ENCODE assay signal across 10 cellular contexts in the genomic region with DNA sequence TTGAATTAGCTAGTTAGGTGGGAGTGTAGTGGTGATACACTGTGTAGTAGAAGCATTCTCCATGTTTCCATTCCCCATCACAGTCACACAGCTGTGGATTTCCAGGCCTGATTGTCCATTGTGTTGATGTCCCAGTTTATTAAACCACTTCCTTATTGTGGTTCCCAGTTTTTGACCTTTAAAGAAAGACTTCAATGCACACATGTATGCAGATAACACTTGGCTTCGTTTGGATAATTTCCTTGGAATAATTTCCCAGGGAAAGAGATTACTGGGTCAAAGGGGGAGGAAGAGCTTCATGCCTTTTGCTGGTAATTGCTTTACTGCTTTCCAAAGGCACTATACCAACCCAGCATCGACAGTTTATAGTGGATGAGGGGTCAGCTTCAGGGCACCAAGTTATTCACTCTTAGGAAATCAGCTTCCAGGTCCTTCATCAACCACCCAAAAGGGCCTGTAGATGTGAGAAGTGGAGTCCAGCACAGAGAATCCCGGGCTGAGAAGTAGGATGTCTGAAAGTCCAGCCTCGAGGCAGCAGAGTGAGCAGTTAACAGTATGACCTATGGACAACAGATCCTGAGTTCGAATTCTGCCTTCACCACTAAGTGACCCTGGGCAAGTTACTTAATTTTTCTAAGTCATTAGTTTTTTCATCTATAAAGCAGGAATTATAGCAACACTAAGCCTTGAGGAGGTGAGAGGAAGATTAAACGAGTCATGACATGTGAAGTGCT. TPM values are rescaled to one million over a fixed set of nuclear protein-coding genes. Genes with fewer than 3 reads are reported as not detected.
DNase-seq lines count a peak whose midpoint lies in the region; ATAC-seq and TF ChIP-seq lines count a peak whose summit lies in the region.
"Had no signal": no experiment of that assay in that cellular context is flagged by ENCODE, and none has a peak within 500 bp of the region (broad histone marks: within the 10 kb centered on the region; RNA-seq: fewer than 3 reads in every experiment).

No MANE protein-coding gene starts in this region.

- no peaks in the 10 kb centered on the region for H3K36me3 ChIP-seq in brain microvascular endothelial cell (replicated peaks)
- no peaks in the 10 kb centered on the region for H3K36me3 ChIP-seq in tibial artery
- H3K36me3 ChIP-seq: neural progenitor cell had no signal

- no peak for ATAC-seq in GM21381 (IDR thresholded peaks at IDR 0.05; ENCODE audit: unreplicated experiment)

- DNase-seq in activated CD4-positive, alpha-beta T cell treated with anti-CD3 and anti-CD28 coated beads for 48 hours, result peak; percentile 2
- DNase-seq in activated CD4-positive, alpha-beta T cell treated with anti-CD3 and anti-CD28 coated beads for 4 hours, result no peak
- no peak for DNase-seq in brain microvascular endothelial cell
- DNase-seq in lung microvascular endothelial cell (ENCODE audit: low read depth in 2 of 2), result peak; percentile 49 to 89
- peak in 1 of 2 donors; percentile 16 for DNase-seq in tibial artery
- DNase-seq in SK-N-DZ (ENCODE audit: low spot score), result no peak
- no peak for DNase-seq in central memory CD4-positive, alpha-beta T cell

- in situ Hi-C loops in brain microvascular endothelial cell (cut with HindIII; ENCODE audit: low pct_ligation_motif_present, low sequenced_read_pairs), result loop anchor here (25.0 kb wide), 2 partner anchors 120 to 220 kb away; partner anchors contain the start of genes RARA and TOP2A

- H3K4me3 ChIP-seq in brain microvascular endothelial cell (ENCODE audit: low read depth, low read length) (no peak overlapping the region), tibial artery (no peak overlapping the region)
- H3K4me3 ChIP-seq: neural progenitor cell had no signal

- TF ChIP-seq CTCF in brain microvascular endothelial cell (IDR thresholded peaks at IDR 0.05; ENCODE audit: low read depth, low read length, missing control alignments) (no peak), tibial artery (IDR thresholded peaks at IDR 0.05) (no peak)

- H3K27me3 ChIP-seq in brain microvascular endothelial cell (replicated peaks) (no peaks in the 10 kb centered on the region), tibial artery (no peaks in the 10 kb centered on the region)
- H3K27me3 ChIP-seq: neural progenitor cell had no signal

- peaks cover 4 to 45% (median 37%) of the 10 kb centered on the region in 4 donors for H3K4me1 ChIP-seq in tibial artery
- H3K4me1 ChIP-seq: neural progenitor cell had no signal

- H3K27ac ChIP-seq in brain microvascular endothelial cell (peak overlapping the region; percentile 72), tibial artery (peak overlapping the region; percentile 14 to 21)
- H3K27ac ChIP-seq: neural progenitor cell had no signal

- intact Hi-C loops in tibial artery (cut with DNase I; ENCODE audit: low total_unique reads), result loop anchor here (5.0 to 10.0 kb wide), 3 partner anchors 55 to 178 kb away; partner anchors contain the start of gene IGFBP4

- H3K9me3 ChIP-seq in tibial artery, result no peaks in the 10 kb centered on the region

RNA-seq across cellular contexts. Expression of gene TNS4, which starts 31.3 kb away (rescaled TPM):
- not detected in 2 replicates for total RNA-seq in lung microvascular endothelial cell
- polyA plus RNA-seq in SK-N-DZ (2014; cell fraction: cytosol; rRNA removed), result 0.09 TPM in 1 of 2 replicates, not detected in the other
- polyA plus RNA-seq in SK-N-DZ (2014; cell fraction: nucleus; rRNA removed), result not detected in 2 replicates
- total RNA-seq: A673 had no signal

RNA-seq across cellular contexts. Expression of gene CCR7, which starts 32.6 kb away (rescaled TPM):
- under 0.01 TPM in 1 of 2 replicates, not detected in the other for total RNA-seq in lung microvascular endothelial cell
- polyA plus RNA-seq in SK-N-DZ (2014; cell fraction: cytosol; rRNA removed), result 0.07 TPM in 1 of 2 replicates, not detected in the other
- polyA plus RNA-seq in SK-N-DZ (2014; cell fraction: nucleus; rRNA removed), result not detected in 2 replicates

Comparison
In these comparisons a context has a peak if more than half of its experiments do, and no peak if none do; other contexts are left out.
1. DNase-seq: peak in activated CD4-positive, alpha-beta T cell treated with anti-CD3 and anti-CD28 coated beads for 48 hours (single experiment) and lung microvascular endothelial cell (2 of 2); none in activated CD4-positive, alpha-beta T cell treated with anti-CD3 and anti-CD28 coated beads for 4 hours (0 of 2), brain microvascular endothelial cell (single experiment), SK-N-DZ (single experiment) and central memory CD4-positive, alpha-beta T cell (single experiment).